1 cellular context compared by ENCODE assay signal in the genomic region with DNA sequence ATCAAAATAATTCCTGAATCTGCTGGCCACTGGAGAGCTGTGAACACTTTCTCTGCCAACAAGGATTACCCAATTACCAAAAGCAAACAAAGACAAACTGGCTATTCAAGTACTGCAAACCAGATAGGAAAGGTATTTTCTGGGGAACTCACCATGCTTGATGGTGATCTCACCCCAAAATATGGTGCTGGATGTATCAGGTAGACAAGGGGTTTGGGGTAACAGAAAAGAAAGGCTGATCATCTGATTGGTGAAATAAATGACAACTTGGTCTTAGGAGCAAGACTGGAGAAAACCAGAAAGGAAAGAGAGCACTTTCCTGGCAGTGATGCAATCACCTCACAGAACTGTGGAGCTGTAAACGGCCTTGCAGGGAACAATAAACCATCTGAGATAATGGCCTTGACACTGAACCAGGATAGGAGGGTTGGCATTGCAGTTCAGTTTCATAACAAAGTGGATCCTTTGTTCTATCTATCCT.
TF ChIP-seq lines count a peak whose summit lies in the region.

No MANE protein-coding gene starts in this region.

TF ChIP-seq in HepG2, 621 proteins besides CTCF, POLR2A, EP300 and RAD21 (continued from another document and continues in another):
- TF ChIP-seq, protein P1, sequence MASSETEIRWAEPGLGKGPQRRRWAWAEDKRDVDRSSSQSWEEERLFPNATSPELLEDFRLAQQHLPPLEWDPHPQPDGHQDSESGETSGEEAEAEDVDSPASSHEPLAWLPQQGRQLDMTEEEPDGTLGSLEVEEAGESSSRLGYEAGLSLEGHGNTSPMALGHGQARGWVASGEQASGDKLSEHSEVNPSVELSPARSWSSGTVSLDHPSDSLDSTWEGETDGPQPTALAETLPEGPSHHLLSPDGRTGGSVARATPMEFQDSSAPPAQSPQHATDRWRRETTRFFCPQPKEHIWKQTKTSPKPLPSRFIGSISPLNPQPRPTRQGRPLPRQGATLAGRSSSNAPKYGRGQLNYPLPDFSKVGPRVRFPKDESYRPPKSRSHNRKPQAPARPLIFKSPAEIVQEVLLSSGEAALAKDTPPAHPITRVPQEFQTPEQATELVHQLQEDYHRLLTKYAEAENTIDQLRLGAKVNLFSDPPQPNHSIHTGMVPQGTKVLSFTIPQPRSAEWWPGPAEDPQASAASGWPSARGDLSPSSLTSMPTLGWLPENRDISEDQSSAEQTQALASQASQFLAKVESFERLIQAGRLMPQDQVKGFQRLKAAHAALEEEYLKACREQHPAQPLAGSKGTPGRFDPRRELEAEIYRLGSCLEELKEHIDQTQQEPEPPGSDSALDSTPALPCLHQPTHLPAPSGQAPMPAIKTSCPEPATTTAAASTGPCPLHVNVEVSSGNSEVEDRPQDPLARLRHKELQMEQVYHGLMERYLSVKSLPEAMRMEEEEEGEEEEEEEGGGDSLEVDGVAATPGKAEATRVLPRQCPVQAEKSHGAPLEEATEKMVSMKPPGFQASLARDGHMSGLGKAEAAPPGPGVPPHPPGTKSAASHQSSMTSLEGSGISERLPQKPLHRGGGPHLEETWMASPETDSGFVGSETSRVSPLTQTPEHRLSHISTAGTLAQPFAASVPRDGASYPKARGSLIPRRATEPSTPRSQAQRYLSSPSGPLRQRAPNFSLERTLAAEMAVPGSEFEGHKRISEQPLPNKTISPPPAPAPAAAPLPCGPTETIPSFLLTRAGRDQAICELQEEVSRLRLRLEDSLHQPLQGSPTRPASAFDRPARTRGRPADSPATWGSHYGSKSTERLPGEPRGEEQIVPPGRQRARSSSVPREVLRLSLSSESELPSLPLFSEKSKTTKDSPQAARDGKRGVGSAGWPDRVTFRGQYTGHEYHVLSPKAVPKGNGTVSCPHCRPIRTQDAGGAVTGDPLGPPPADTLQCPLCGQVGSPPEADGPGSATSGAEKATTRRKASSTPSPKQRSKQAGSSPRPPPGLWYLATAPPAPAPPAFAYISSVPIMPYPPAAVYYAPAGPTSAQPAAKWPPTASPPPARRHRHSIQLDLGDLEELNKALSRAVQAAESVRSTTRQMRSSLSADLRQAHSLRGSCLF (CRISPR knock-in tag; IDR thresholded peaks at IDR 0.05; ENCODE audit: borderline replicate concordance): no peak; the same call in 1 of the 2 replicates
- TF ChIP-seq FOXK2 (IDR thresholded peaks at IDR 0.05) (no peak), ZNF563 (CRISPR knock-in tag; IDR thresholded peaks at IDR 0.05) (no peak), ZNF343 (CRISPR knock-in tag; IDR thresholded peaks at IDR 0.05) (no peak), ELF1 (CRISPR knock-in tag; IDR thresholded peaks at IDR 0.05) (peak; percentile 50), TOE1 (CRISPR knock-in tag; IDR thresholded peaks at IDR 0.05) (peak; percentile 63; the same call in 1 of the 2 replicates), PHF8 (CRISPR knock-in tag; IDR thresholded peaks at IDR 0.05) (no peak), PAWR (CRISPR knock-in tag; IDR thresholded peaks at IDR 0.05; ENCODE audit: borderline replicate concordance) (no peak), THYN1 (CRISPR knock-in tag; IDR thresholded peaks at IDR 0.05; ENCODE audit: borderline replicate concordance, low read depth) (no peak), ZNF780A (CRISPR knock-in tag; IDR thresholded peaks at IDR 0.05) (no peak), ATF7 (IDR thresholded peaks at IDR 0.05) (peak; percentile 75), ATF7 (CRISPR knock-in tag; IDR thresholded peaks at IDR 0.05) (peak; percentile 61; the same call in 1 of the 2 replicates), SRF (IDR thresholded peaks at IDR 0.05; ENCODE audit: low read depth, low read length) (no peak), ZNF44 (CRISPR knock-in tag; IDR thresholded peaks at IDR 0.05) (no peak), KLF11 (CRISPR knock-in tag; IDR thresholded peaks at IDR 0.05) (no peak; the same call in 1 of the 2 replicates), ZNF720 (CRISPR knock-in tag; IDR thresholded peaks at IDR 0.05) (no peak), NFIB (CRISPR knock-in tag; IDR thresholded peaks at IDR 0.05; ENCODE audit: borderline replicate concordance) (no peak), ZNF678 (CRISPR knock-in tag; IDR thresholded peaks at IDR 0.05) (no peak), CBX1 (IDR thresholded peaks at IDR 0.05; ENCODE audit: low read depth) (no peak), HDAC6 (IDR thresholded peaks at IDR 0.05; ENCODE audit: low read depth, low read length) (no peak), EHMT2 (IDR thresholded peaks at IDR 0.05; ENCODE audit: borderline replicate concordance, low read depth, low read length) (no peak)
- TF ChIP-seq, protein P2, sequence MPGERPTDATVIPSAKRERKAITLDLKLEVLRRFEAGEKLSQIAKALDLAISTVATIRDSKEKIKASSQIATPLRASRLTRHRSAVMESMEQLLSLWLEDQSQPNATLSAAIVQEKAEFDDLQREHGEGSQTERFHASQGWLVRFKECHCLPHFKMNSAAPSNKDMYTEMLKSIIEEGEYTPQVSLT (CRISPR knock-in tag; IDR thresholded peaks at IDR 0.05; ENCODE audit: borderline replicate concordance, low read depth): no peak
- TF ChIP-seq, protein P3, sequence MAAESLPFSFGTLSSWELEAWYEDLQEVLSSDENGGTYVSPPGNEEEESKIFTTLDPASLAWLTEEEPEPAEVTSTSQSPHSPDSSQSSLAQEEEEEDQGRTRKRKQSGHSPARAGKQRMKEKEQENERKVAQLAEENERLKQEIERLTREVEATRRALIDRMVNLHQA (CRISPR knock-in tag; IDR thresholded peaks at IDR 0.05): no peak; the same call in 1 of the 2 replicates
- TF ChIP-seq, protein P4, sequence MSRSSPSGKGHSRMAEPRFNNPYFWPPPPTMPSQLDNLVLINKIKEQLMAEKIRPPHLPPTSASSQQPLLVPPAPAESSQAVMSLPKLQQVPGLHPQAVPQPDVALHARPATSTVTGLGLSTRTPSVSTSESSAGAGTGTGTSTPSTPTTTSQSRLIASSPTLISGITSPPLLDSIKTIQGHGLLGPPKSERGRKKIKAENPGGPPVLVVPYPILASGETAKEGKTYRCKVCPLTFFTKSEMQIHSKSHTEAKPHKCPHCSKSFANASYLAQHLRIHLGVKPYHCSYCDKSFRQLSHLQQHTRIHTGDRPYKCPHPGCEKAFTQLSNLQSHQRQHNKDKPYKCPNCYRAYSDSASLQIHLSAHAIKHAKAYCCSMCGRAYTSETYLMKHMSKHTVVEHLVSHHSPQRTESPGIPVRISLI (CRISPR knock-in tag; IDR thresholded peaks at IDR 0.05; ENCODE audit: borderline replicate concordance): no peak
- TF ChIP-seq, protein P5, sequence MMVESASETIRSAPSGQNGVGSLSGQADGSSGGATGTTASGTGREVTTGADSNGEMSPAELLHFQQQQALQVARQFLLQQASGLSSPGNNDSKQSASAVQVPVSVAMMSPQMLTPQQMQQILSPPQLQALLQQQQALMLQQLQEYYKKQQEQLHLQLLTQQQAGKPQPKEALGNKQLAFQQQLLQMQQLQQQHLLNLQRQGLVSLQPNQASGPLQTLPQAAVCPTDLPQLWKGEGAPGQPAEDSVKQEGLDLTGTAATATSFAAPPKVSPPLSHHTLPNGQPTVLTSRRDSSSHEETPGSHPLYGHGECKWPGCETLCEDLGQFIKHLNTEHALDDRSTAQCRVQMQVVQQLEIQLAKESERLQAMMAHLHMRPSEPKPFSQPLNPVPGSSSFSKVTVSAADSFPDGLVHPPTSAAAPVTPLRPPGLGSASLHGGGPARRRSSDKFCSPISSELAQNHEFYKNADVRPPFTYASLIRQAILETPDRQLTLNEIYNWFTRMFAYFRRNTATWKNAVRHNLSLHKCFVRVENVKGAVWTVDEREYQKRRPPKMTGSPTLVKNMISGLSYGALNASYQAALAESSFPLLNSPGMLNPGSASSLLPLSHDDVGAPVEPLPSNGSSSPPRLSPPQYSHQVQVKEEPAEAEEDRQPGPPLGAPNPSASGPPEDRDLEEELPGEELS (CRISPR knock-in tag; IDR thresholded peaks at IDR 0.05): peak; percentile 79
- TF ChIP-seq, protein P6, sequence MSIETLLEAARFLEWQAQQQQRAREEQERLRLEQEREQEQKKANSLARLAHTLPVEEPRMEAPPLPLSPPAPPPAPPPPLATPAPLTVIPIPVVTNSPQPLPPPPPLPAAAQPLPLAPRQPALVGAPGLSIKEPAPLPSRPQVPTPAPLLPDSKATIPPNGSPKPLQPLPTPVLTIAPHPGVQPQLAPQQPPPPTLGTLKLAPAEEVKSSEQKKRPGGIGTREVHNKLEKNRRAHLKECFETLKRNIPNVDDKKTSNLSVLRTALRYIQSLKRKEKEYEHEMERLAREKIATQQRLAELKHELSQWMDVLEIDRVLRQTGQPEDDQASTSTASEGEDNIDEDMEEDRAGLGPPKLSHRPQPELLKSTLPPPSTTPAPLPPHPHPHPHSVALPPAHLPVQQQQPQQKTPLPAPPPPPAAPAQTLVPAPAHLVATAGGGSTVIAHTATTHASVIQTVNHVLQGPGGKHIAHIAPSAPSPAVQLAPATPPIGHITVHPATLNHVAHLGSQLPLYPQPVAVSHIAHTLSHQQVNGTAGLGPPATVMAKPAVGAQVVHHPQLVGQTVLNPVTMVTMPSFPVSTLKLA (IDR thresholded peaks at IDR 0.05): no peak
- TF ChIP-seq, protein P7, sequence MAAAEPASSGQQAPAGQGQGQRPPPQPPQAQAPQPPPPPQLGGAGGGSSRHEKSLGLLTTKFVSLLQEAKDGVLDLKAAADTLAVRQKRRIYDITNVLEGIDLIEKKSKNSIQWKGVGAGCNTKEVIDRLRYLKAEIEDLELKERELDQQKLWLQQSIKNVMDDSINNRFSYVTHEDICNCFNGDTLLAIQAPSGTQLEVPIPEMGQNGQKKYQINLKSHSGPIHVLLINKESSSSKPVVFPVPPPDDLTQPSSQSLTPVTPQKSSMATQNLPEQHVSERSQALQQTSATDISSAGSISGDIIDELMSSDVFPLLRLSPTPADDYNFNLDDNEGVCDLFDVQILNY (CRISPR knock-in tag; conservative IDR thresholded peaks at IDR 0.05): no peak
- TF ChIP-seq, protein P8, sequence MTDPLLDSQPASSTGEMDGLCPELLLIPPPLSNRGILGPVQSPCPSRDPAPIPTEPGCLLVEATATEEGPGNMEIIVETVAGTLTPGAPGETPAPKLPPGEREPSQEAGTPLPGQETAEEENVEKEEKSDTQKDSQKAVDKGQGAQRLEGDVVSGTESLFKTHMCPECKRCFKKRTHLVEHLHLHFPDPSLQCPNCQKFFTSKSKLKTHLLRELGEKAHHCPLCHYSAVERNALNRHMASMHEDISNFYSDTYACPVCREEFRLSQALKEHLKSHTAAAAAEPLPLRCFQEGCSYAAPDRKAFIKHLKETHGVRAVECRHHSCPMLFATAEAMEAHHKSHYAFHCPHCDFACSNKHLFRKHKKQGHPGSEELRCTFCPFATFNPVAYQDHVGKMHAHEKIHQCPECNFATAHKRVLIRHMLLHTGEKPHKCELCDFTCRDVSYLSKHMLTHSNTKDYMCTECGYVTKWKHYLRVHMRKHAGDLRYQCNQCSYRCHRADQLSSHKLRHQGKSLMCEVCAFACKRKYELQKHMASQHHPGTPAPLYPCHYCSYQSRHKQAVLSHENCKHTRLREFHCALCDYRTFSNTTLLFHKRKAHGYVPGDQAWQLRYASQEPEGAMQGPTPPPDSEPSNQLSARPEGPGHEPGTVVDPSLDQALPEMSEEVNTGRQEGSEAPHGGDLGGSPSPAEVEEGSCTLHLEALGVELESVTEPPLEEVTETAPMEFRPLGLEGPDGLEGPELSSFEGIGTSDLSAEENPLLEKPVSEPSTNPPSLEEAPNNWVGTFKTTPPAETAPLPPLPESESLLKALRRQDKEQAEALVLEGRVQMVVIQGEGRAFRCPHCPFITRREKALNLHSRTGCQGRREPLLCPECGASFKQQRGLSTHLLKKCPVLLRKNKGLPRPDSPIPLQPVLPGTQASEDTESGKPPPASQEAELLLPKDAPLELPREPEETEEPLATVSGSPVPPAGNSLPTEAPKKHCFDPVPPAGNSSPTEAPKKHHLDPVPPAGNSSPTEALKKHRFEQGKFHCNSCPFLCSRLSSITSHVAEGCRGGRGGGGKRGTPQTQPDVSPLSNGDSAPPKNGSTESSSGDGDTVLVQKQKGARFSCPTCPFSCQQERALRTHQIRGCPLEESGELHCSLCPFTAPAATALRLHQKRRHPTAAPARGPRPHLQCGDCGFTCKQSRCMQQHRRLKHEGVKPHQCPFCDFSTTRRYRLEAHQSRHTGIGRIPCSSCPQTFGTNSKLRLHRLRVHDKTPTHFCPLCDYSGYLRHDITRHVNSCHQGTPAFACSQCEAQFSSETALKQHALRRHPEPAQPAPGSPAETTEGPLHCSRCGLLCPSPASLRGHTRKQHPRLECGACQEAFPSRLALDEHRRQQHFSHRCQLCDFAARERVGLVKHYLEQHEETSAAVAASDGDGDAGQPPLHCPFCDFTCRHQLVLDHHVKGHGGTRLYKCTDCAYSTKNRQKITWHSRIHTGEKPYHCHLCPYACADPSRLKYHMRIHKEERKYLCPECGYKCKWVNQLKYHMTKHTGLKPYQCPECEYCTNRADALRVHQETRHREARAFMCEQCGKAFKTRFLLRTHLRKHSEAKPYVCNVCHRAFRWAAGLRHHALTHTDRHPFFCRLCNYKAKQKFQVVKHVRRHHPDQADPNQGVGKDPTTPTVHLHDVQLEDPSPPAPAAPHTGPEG (CRISPR knock-in tag; IDR thresholded peaks at IDR 0.05): no peak
- TF ChIP-seq, protein P9, sequence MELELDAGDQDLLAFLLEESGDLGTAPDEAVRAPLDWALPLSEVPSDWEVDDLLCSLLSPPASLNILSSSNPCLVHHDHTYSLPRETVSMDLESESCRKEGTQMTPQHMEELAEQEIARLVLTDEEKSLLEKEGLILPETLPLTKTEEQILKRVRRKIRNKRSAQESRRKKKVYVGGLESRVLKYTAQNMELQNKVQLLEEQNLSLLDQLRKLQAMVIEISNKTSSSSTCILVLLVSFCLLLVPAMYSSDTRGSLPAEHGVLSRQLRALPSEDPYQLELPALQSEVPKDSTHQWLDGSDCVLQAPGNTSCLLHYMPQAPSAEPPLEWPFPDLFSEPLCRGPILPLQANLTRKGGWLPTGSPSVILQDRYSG (CRISPR knock-in tag; IDR thresholded peaks at IDR 0.05): no peak
- TF ChIP-seq, protein P10, sequence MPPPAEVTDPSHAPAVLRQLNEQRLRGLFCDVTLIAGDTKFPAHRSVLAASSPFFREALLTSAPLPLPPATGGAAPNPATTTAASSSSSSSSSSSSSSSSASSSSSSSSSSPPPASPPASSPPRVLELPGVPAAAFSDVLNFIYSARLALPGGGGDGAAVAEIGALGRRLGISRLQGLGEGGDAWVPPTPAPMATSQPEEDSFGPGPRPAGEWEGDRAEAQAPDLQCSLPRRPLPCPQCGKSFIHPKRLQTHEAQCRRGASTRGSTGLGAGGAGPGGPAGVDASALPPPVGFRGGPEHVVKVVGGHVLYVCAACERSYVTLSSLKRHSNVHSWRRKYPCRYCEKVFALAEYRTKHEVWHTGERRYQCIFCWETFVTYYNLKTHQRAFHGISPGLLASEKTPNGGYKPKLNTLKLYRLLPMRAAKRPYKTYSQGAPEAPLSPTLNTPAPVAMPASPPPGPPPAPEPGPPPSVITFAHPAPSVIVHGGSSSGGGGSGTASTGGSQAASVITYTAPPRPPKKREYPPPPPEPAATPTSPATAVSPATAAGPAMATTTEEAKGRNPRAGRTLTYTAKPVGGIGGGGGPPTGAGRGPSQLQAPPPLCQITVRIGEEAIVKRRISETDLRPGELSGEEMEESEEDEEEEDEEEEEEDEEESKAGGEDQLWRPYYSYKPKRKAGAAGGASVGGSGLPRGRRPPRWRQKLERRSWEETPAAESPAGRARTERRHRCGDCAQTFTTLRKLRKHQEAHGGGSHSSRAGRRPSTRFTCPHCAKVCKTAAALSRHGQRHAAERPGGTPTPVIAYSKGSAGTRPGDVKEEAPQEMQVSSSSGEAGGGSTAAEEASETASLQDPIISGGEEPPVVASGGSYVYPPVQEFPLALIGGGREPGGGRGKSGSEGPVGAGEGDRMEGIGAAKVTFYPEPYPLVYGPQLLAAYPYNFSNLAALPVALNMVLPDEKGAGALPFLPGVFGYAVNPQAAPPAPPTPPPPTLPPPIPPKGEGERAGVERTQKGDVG (CRISPR knock-in tag; IDR thresholded peaks at IDR 0.05; ENCODE audit: borderline replicate concordance): no peak
